In genomic region chr5:45695680-45696093, GRCh38 we compare ENCODE assay signal across 14 cellular contexts. TPM values are rescaled to one million over a fixed set of nuclear protein-coding genes. Genes with fewer than 3 reads are reported as not detected.
A peak's percentile ranks its signal among the peaks of the same experiment; 100 is the strongest.
DNase-seq lines count a peak whose midpoint lies in the region; ATAC-seq and TF ChIP-seq lines count a peak whose summit lies in the region.
"Had no signal": no experiment of that assay in that cellular context is flagged by ENCODE, and none has a peak within 500 bp of the region (broad histone marks: within the 10 kb centered on the region; RNA-seq: fewer than 3 reads in every experiment).

No MANE protein-coding gene starts in this region.

- H3K4me3 Mint-ChIP-seq in immature natural killer cell: no peak overlapping the region
- no peak overlapping the region for H3K4me3 Mint-ChIP-seq in activated CD4-positive, alpha-beta T cell treated with anti-CD3 and anti-CD28 coated beads, Interleukin-2, amount 10 ng/mL, durations not matched to agents 7 days and 5 days

- CTCF ChIA-PET in activated CD4-positive, alpha-beta T cell treated with anti-CD3 and anti-CD28 coated beads, Interleukin-2, amount 10 ng/mL, durations not matched to agents 7 days and 5 days (lab: Charles Lee): interaction anchor here (0.6 kb wide), 1 partner anchor 515 kb away, joined by 3 read pairs; no protein-coding TSS in a partner anchor

- peaks cover 0 to 7% (median 5%) of the 10 kb centered on the region in 3 donors for H3K4me1 ChIP-seq in skeletal muscle tissue (ENCODE audit: control insufficient read depth in 3 of 3, insufficient read depth in 3 of 3, low read length in 3 of 3)

- peaks cover 9 to 42% (median 29%) of the 10 kb centered on the region in 6 donors for H3K9me3 Mint-ChIP-seq in immature natural killer cell
- H3K9me3 Mint-ChIP-seq in activated CD4-positive, alpha-beta T cell treated with anti-CD3 and anti-CD28 coated beads, Interleukin-2, amount 10 ng/mL, durations not matched to agents 7 days and 5 days: peaks cover 8% of the 10 kb centered on the region

- H3K4me1 Mint-ChIP-seq in immature natural killer cell: no peaks in the 10 kb centered on the region
- peaks cover 2% of the 10 kb centered on the region for H3K4me1 Mint-ChIP-seq in activated CD4-positive, alpha-beta T cell treated with anti-CD3 and anti-CD28 coated beads, Interleukin-2, amount 10 ng/mL, durations not matched to agents 7 days and 5 days
- H3K4me1 Mint-ChIP-seq: IgD-negative memory B cell had no signal

- H3K9me3 ChIP-seq in WERI-Rb-1 (ENCODE audit: severe bottlenecking): no peaks in the 10 kb centered on the region
- no peaks in the 10 kb centered on the region for H3K9me3 ChIP-seq in iPS-18c (ENCODE audit: control insufficient read depth, insufficient read depth, low read length)
- no peaks in the 10 kb centered on the region for H3K9me3 ChIP-seq in skeletal muscle tissue (ENCODE audit: control insufficient read depth in 3 of 3, low read length in 3 of 3)

- H3K36me3 Mint-ChIP-seq in immature natural killer cell: peaks cover 0 to 3% (median 3%) of the 10 kb centered on the region in 3 donors
- peaks cover 2% of the 10 kb centered on the region for H3K36me3 Mint-ChIP-seq in activated CD4-positive, alpha-beta T cell treated with anti-CD3 and anti-CD28 coated beads, Interleukin-2, amount 10 ng/mL, durations not matched to agents 7 days and 5 days (ENCODE audit: low read depth)
- H3K36me3 Mint-ChIP-seq: IgD-negative memory B cell had no signal

- TF ChIP-seq CTCF in WERI-Rb-1 (IDR thresholded peaks at IDR 0.05; ENCODE audit: low read depth, low read length) (no peak), GM20000 (IDR thresholded peaks at IDR 0.05; ENCODE audit: extremely low read depth, missing control alignments) (no peak)

- H3K27me3 ChIP-seq in WERI-Rb-1 (ENCODE audit: insufficient read depth, low read depth, severe bottlenecking): no peaks in the 10 kb centered on the region
- peaks cover 9 to 25% (median 17%) of the 10 kb centered on the region in 3 donors for H3K27me3 ChIP-seq in skeletal muscle tissue (ENCODE audit: control insufficient read depth in 3 of 3, insufficient read depth in 3 of 3, low read length in 3 of 3)

- no peak overlapping the region for H3K9ac ChIP-seq in skeletal muscle tissue (ENCODE audit: low read depth in 1 of 3, low read length in 3 of 3)

- H3K4me3 ChIP-seq in WERI-Rb-1 (ENCODE audit: low read depth, low read length) (peak overlapping the region; percentile 72), iPS-18c (ENCODE audit: insufficient read depth, low read depth, low read length) (peak overlapping the region; percentile 56), skeletal muscle tissue (ENCODE audit: low read length in 3 of 3) (peak overlapping the region in 2 of 3 donors; percentile 48 to 61)

- H3K27ac Mint-ChIP-seq in immature natural killer cell: no peak overlapping the region
- H3K27ac Mint-ChIP-seq in activated CD4-positive, alpha-beta T cell treated with anti-CD3 and anti-CD28 coated beads, Interleukin-2, amount 10 ng/mL, durations not matched to agents 7 days and 5 days: no peak overlapping the region
- H3K27ac Mint-ChIP-seq: activated T-helper 2 cell treated with anti-CD3 and anti-CD28 coated beads, Interferon-gamma antibody, Interleukin-2, Interleukin-4, amounts not matched to agents 10 μg/mL and 5 μg/mL and 100 μg/mL, durations not matched to agents 14 hours and 24 hours and 36 hours had no signal

- no peaks in the 10 kb centered on the region for H3K36me3 ChIP-seq in WERI-Rb-1
- H3K36me3 ChIP-seq in skeletal muscle tissue (ENCODE audit: control insufficient read depth in 3 of 3, insufficient read depth in 3 of 3, low read length in 3 of 3): no peaks in the 10 kb centered on the region

- POLR2A ChIA-PET in activated CD4-positive, alpha-beta T cell treated with anti-CD3 and anti-CD28 coated beads, Interleukin-2, amount 10 ng/mL, durations not matched to agents 7 days and 5 days (lab: Charles Lee): no interaction called here

- DNase-seq in WERI-Rb-1 (peak; percentile 25), KG1 (lab: John Stamatoyannopoulos, UW) (no peak), GM20000 (ENCODE audit: low spot score) (no peak), immature natural killer cell (no peak)
- DNase-seq in activated CD4-positive, alpha-beta T cell treated with anti-CD3 and anti-CD28 coated beads, Interleukin-2, amount 10 ng/mL, durations not matched to agents 7 days and 5 days: no peak
- DNase-seq: activated CD4-positive, CD25-positive, alpha-beta regulatory T cell; cortex of kidney had no signal

- peak overlapping the region; percentile 66 for H3K27ac ChIP-seq in WERI-Rb-1
- no peak overlapping the region for H3K27ac ChIP-seq in skeletal muscle tissue (ENCODE audit: low read depth, low read length)
- H3K27ac ChIP-seq: RWPE1 had no signal

- peaks cover 5 to 10% (median 6%) of the 10 kb centered on the region in 3 donors for H3K27me3 Mint-ChIP-seq in immature natural killer cell (ENCODE audit: low read depth in 3 of 3)
- peaks cover 8% of the 10 kb centered on the region for H3K27me3 Mint-ChIP-seq in activated CD4-positive, alpha-beta T cell treated with anti-CD3 and anti-CD28 coated beads, Interleukin-2, amount 10 ng/mL, durations not matched to agents 7 days and 5 days

- peak; percentile 29 for ATAC-seq in GM21528 (IDR thresholded peaks at IDR 0.05; ENCODE audit: low FRiP score, unreplicated experiment)

RNA-seq across cellular contexts. Expression of gene HCN1, which starts 0.5 kb away (rescaled TPM):
- total RNA-seq in skeletal muscle tissue: 4.2 TPM
- polyA plus RNA-seq in immature natural killer cell: not detected
- not detected for total RNA-seq in activated CD4-positive, alpha-beta T cell treated with anti-CD3 and anti-CD28 coated beads, Interleukin-2, amount 10 ng/mL, durations not matched to agents 7 days and 5 days
- total RNA-seq: activated T-helper 2 cell treated with anti-CD3 and anti-CD28 coated beads, Interferon-gamma antibody, Interleukin-2, Interleukin-4, amounts not matched to agents 10 μg/mL and 5 μg/mL and 100 μg/mL, durations not matched to agents 14 hours and 24 hours and 36 hours; glomerular endothelial cell had no signal
- polyA plus RNA-seq: IgD-negative memory B cell had no signal
